Comparison of ENCODE assay signal across 1 cellular context in genomic region chr3:53347261-53348064, GRCh38.
TF ChIP-seq lines count a peak whose summit lies in the region.

TSS of gene DCP1A (minus strand) at chr3:53347543. CDS start at chr3:53347517, 26 bp downstream.

TF ChIP-seq in IMR-90, 13 proteins besides CTCF, POLR2A, EP300 and RAD21 (continued from another document):
- peak; percentile 47; the same call in 1 of the 2 replicates for TF ChIP-seq RFX5 (IDR thresholded peaks at IDR 0.05; ENCODE audit: low read depth, low read length)
- peak; percentile 91 for TF ChIP-seq MAFK (IDR thresholded peaks at IDR 0.05; ENCODE audit: low read depth, low read length)
- TF ChIP-seq SMC3 (IDR thresholded peaks at IDR 0.05; ENCODE audit: low read depth, low read length) = 0 out of 2 replicates have a peak, but pooled peaks have one; percentile 9
- TF ChIP-seq, protein P1, sequence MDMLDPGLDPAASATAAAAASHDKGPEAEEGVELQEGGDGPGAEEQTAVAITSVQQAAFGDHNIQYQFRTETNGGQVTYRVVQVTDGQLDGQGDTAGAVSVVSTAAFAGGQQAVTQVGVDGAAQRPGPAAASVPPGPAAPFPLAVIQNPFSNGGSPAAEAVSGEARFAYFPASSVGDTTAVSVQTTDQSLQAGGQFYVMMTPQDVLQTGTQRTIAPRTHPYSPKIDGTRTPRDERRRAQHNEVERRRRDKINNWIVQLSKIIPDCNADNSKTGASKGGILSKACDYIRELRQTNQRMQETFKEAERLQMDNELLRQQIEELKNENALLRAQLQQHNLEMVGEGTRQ (IDR thresholded peaks at IDR 0.05; ENCODE audit: low read depth, low read length) = no peak
- TF ChIP-seq RCOR1 (IDR thresholded peaks at IDR 0.05; ENCODE audit: insufficient replicate concordance, low read length) = no peak
